ENCODE assay signal across 1 cellular context in the genomic region with DNA sequence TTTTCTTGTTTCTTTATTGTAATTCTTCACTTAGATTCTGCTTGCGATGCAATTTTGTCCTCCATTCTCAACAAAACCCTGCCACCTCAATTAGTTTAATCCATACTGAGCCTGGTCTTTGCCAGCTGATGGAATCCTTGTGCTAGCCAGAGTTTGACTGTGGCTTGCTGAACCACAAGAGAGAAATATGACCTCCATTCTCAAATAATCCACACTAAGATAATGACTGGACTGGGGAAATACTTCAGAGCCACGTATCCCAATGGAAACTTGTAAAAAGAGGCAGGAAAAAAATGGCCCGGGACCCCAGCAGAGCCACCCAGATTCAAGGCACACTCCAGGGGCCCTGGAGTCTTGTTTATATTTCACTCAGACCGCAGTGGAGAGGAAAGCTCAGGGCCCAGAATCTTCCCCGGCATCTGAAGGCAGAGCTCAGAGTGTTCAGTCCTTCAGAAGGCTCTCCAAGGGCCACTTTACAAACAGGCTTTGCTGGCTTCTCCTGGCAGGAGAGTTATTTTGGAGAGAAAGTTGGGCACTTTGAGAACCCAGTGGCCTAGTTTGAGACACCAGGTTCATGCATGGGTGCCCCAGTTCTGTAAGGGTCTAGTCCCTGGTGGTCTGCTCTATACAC.
TF ChIP-seq lines count a peak whose summit lies in the region.

No MANE protein-coding gene starts in this region.

TF ChIP-seq in IMR-90, 13 proteins besides CTCF, POLR2A, EP300 and RAD21:
- TF ChIP-seq CEBPB (IDR thresholded peaks at IDR 0.05; ENCODE audit: low read depth, low read length): no peak
- no peak for TF ChIP-seq MXI1 (IDR thresholded peaks at IDR 0.05; ENCODE audit: borderline replicate concordance, low read depth, low read length)
- no peak; the same call in 1 of the 2 replicates for TF ChIP-seq MAFK (IDR thresholded peaks at IDR 0.05; ENCODE audit: low read depth, low read length)
- no peak for TF ChIP-seq BHLHE40 (IDR thresholded peaks at IDR 0.05; ENCODE audit: low read depth, low read length)
